Comparison of ENCODE assay signal across 21 cellular contexts in genomic region chr1:246221390-246222240, GRCh38.
DNase-seq lines count a peak whose midpoint lies in the region; ATAC-seq, FAIRE-seq and TF ChIP-seq lines count a peak whose summit lies in the region.
"Had no signal": no experiment of that assay in that cellular context is flagged by ENCODE, and none has a peak within 500 bp of the region (broad histone marks: within the 10 kb centered on the region; RNA-seq: fewer than 3 reads in every experiment).

No MANE protein-coding gene starts in this region.

- H3K27me3 ChIP-seq in aorta (ENCODE audit: control insufficient read depth in 1 of 2, insufficient read depth in 2 of 2, low read length in 1 of 2): no peaks in the 10 kb centered on the region

- H3K36me3 ChIP-seq in aorta (ENCODE audit: control insufficient read depth in 1 of 2, insufficient read depth in 2 of 2, low read length in 1 of 2): no peaks in the 10 kb centered on the region

- no peak overlapping the region for H3K27ac ChIP-seq in aorta (ENCODE audit: low read depth in 1 of 2, low read length in 2 of 2)
- H3K27ac ChIP-seq: 22Rv1, PC-9 had no signal

- peak; percentile 17 for DNase-seq in activated CD4-positive, alpha-beta T cell treated with anti-CD3 and anti-CD28 coated beads, Interleukin-2, amount 50 U/mL, for 1 hour
- DNase-seq in activated CD4-positive, alpha-beta T cell treated with anti-CD3 and anti-CD28 coated beads, Interleukin-2, amount 50 U/mL, for 48 hours: no peak
- DNase-seq in cerebellum (ENCODE audit: low spot score) (peak; percentile 44), myocyte (ENCODE audit: low read depth) (peak; percentile 19), aorta (no peak), frontal cortex (ENCODE audit: low spot score in 2 of 2) (no peak), GM13977 (ENCODE audit: low spot score) (no peak), mucosa of gallbladder (ENCODE audit: low spot score) (no peak)
- DNase-seq: AML-193, GDM1, GOT3, Kasumi-1, MM.1S, NCI-H1092, NCI-H1436 treated with DMSO at 0.1 percent for 48 hours, NCI-H2029, NCI-H345, NCI-H524 treated with DMSO at 0.1 percent for 48 hours, PC-9 had no signal

- no peak overlapping the region for H3K4me3 ChIP-seq in aorta (ENCODE audit: low read length in 2 of 2)
- H3K4me3 ChIP-seq: PC-9 had no signal

- intact Hi-C loops in aorta (cut with DNase I): no loop called here

- no peak for TF ChIP-seq CTCF in GM13977 (IDR thresholded peaks at IDR 0.05; ENCODE audit: extremely low read depth, insufficient read depth, missing control alignments)

- no peaks in the 10 kb centered on the region for H3K9me3 ChIP-seq in aorta (ENCODE audit: control insufficient read depth, low read length)

- H3K4me1 ChIP-seq in aorta (ENCODE audit: control insufficient read depth in 1 of 2, insufficient read depth in 2 of 2, low read length in 2 of 2): no peaks in the 10 kb centered on the region

- 62 to 67% methylated on average over 16 of the region's 16 CpGs for WGBS in aorta, 2 donors

- in situ Hi-C loops in GM13977 (cut with MboI; ENCODE audit: low pct_unique_long_range_greater_than_20kb, low sequenced_read_pairs, unreplicated experiment): no loop called here

- peak; percentile 19 for ATAC-seq in aorta (ENCODE audit: low FRiP score)

- FAIRE-seq in frontal cortex (lab: Jason Lieb, UNC): no peak
- FAIRE-seq: GM19239 had no signal

Comparison
In these comparisons a context has a peak if more than half of its experiments do, and no peak if none do; other contexts are left out.
1. DNase-seq: peak in activated CD4-positive, alpha-beta T cell treated with anti-CD3 and anti-CD28 coated beads, Interleukin-2, amount 50 U/mL, for 1 hour (single experiment), cerebellum (single experiment) and myocyte (single experiment); none in activated CD4-positive, alpha-beta T cell treated with anti-CD3 and anti-CD28 coated beads, Interleukin-2, amount 50 U/mL, for 48 hours (0 of 2), aorta (0 of 2), frontal cortex (0 of 2), GM13977 (single experiment) and mucosa of gallbladder (single experiment).